Comparison of ENCODE assay signal across 11 cellular contexts in the genomic region with DNA sequence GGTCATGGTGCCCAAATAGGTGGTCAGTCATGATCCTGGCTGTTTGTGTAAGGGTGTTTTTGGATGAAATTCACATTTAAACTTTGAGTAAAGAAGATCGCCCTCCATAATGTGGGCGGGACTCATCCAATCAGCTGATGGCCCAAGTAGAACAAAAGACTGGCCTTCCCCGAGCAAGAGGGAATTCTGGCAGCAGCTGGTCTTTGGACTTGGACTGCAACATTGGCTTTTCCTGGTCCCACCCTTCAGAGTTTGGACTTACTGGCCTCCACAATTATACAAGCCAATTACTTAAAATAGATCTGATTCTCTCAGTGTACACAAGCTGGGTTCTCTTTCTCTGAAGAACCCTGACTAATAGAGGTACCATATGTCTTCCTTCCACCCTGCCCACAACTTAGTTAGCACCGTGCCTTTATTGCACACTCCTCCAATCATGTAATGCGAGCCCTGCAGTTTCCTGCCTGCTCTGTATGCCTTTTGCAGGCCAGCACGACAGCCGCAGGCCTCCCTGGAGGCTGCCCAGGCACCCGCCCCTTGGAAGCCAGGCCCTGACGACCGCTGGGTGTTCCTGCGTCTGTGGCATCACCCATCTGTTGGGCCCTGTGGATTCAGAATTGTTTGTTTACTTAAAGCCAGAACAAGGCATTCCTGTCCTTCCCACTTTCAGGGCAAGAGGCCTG. TPM values are rescaled to one million over a fixed set of nuclear protein-coding genes. Genes with fewer than 3 reads are reported as not detected.
DNase-seq lines count a peak whose midpoint lies in the region; ATAC-seq and TF ChIP-seq lines count a peak whose summit lies in the region.
"Had no signal": no experiment of that assay in that cellular context is flagged by ENCODE, and none has a peak within 500 bp of the region (broad histone marks: within the 10 kb centered on the region; RNA-seq: fewer than 3 reads in every experiment).

No MANE protein-coding gene starts in this region.

- intact Hi-C loops in ascending aorta (cut with DNase I) (loop anchor here (5.0 kb wide), 1 partner anchor 162 kb away; a partner anchor contains a TSS), left ventricle myocardium superior (cut with micrococcal nuclease) (no loop called here), sigmoid colon (cut with DNase I) (no loop called here)
- intact Hi-C loops in activated CD8-positive, alpha-beta T cell treated with anti-CD3 and anti-CD28 coated beads for 36 hours (cut with micrococcal nuclease): no loop called here

- H3K4me1 Mint-ChIP-seq in activated CD8-positive, alpha-beta T cell treated with anti-CD3 and anti-CD28 coated beads for 36 hours (ENCODE audit: low read depth): no peaks in the 10 kb centered on the region
- no peaks in the 10 kb centered on the region for H3K4me1 Mint-ChIP-seq in activated naive CD8-positive, alpha-beta T cell treated with anti-CD3 and anti-CD28 coated beads, Interleukin-2, amount 50 U/mL, for 24 hours

- H3K4me3 ChIP-seq in ascending aorta (no peak overlapping the region), sigmoid colon (no peak overlapping the region)

- no peak for TF ChIP-seq EP300 in sigmoid colon (IDR thresholded peaks at IDR 0.05)

- peak; percentile 77 for ATAC-seq in left ventricle myocardium superior
- no peak for ATAC-seq in activated CD8-positive, alpha-beta T cell treated with anti-CD3 and anti-CD28 coated beads for 36 hours
- ATAC-seq in activated naive CD8-positive, alpha-beta T cell treated with anti-CD3 and anti-CD28 coated beads, Interleukin-2, amount 50 U/mL, for 24 hours: no peak
- ATAC-seq in GM18861 (IDR thresholded peaks at IDR 0.05; ENCODE audit: unreplicated experiment): no peak
- ATAC-seq: stimulated activated naive CD8-positive, alpha-beta T cell treated with anti-CD3 and anti-CD28 coated beads, Interleukin-15, Interleukin-2, amounts not matched to agents 100 U/mL and 50 U/mL, for 24 hours had no signal

- TF ChIP-seq POLR2A in sigmoid colon (IDR thresholded peaks at IDR 0.05): no peak

- H3K4me3 Mint-ChIP-seq in activated CD8-positive, alpha-beta T cell treated with anti-CD3 and anti-CD28 coated beads for 36 hours: no peak overlapping the region
- H3K4me3 Mint-ChIP-seq in activated naive CD8-positive, alpha-beta T cell treated with anti-CD3 and anti-CD28 coated beads, Interleukin-2, amount 50 U/mL, for 24 hours: no peak overlapping the region
- H3K4me3 Mint-ChIP-seq: activated T-helper 1 cell treated with anti-CD3 and anti-CD28 coated beads, Interleukin-12 subunit alpha, Interleukin-12 subunit beta, Interleukin-2, Interleukin-4 antibody, amounts not matched to agents 30 ng/mL and 10 ng/mL and 1 ng/mL, durations not matched to agents 14 hours and 24 hours and 36 hours had no signal

- no peaks in the 10 kb centered on the region for H3K27me3 Mint-ChIP-seq in activated CD8-positive, alpha-beta T cell treated with anti-CD3 and anti-CD28 coated beads for 36 hours
- no peaks in the 10 kb centered on the region for H3K27me3 Mint-ChIP-seq in activated naive CD8-positive, alpha-beta T cell treated with anti-CD3 and anti-CD28 coated beads, Interleukin-2, amount 50 U/mL, for 24 hours

- no peaks in the 10 kb centered on the region for H3K36me3 Mint-ChIP-seq in activated CD8-positive, alpha-beta T cell treated with anti-CD3 and anti-CD28 coated beads for 36 hours (ENCODE audit: low read depth)
- no peaks in the 10 kb centered on the region for H3K36me3 Mint-ChIP-seq in activated naive CD8-positive, alpha-beta T cell treated with anti-CD3 and anti-CD28 coated beads, Interleukin-2, amount 50 U/mL, for 24 hours (ENCODE audit: low read depth)

- no peaks in the 10 kb centered on the region for H3K9me3 ChIP-seq in ascending aorta
- no peaks in the 10 kb centered on the region for H3K9me3 ChIP-seq in sigmoid colon

- H3K36me3 ChIP-seq in ascending aorta: no peaks in the 10 kb centered on the region
- no peaks in the 10 kb centered on the region for H3K36me3 ChIP-seq in sigmoid colon

- TF ChIP-seq CTCF in ascending aorta (IDR thresholded peaks at IDR 0.05): no peak
- TF ChIP-seq CTCF in sigmoid colon (IDR thresholded peaks at IDR 0.05): no peak
- TF ChIP-seq CTCF in activated CD8-positive, alpha-beta T cell treated with anti-CD3 and anti-CD28 coated beads for 36 hours (IDR thresholded peaks at IDR 0.05): no peak
- no peak for TF ChIP-seq CTCF in RWPE1 (conservative IDR thresholded peaks at IDR 0.05; ENCODE audit: low read depth)

- H3K27ac ChIP-seq in ascending aorta (peak overlapping the region; percentile 81 to 91), sigmoid colon (peak overlapping the region; percentile 70 to 83 (median 79)), RWPE1 (no peak overlapping the region)

- WGBS in sigmoid colon, 2 donors: 24 to 53% methylated on average over 11 of the region's 11 CpGs

- no peaks in the 10 kb centered on the region for H3K27me3 ChIP-seq in ascending aorta
- no peaks in the 10 kb centered on the region for H3K27me3 ChIP-seq in sigmoid colon

- peaks cover 0 to 46% of the 10 kb centered on the region in 2 donors for H3K4me1 ChIP-seq in ascending aorta
- peaks cover 0 to 48% (median 40%) of the 10 kb centered on the region in 4 donors for H3K4me1 ChIP-seq in sigmoid colon

- POLR2A ChIA-PET in activated CD8-positive, alpha-beta T cell treated with anti-CD3 and anti-CD28 coated beads for 36 hours (lab: Charles Lee): no interaction called here
- POLR2A ChIA-PET in RWPE1 (lab: Yijun Ruan, JAX; ENCODE audit: low non-redundant PET): no interaction called here

- peaks cover 2% of the 10 kb centered on the region for H3K9me3 Mint-ChIP-seq in activated CD8-positive, alpha-beta T cell treated with anti-CD3 and anti-CD28 coated beads for 36 hours
- H3K9me3 Mint-ChIP-seq in activated naive CD8-positive, alpha-beta T cell treated with anti-CD3 and anti-CD28 coated beads, Interleukin-2, amount 50 U/mL, for 24 hours: no peaks in the 10 kb centered on the region
- H3K9me3 Mint-ChIP-seq: activated T-helper 1 cell treated with anti-CD3 and anti-CD28 coated beads, Interleukin-12 subunit alpha, Interleukin-12 subunit beta, Interleukin-2, Interleukin-4 antibody, amounts not matched to agents 30 ng/mL and 10 ng/mL and 1 ng/mL, durations not matched to agents 14 hours and 24 hours and 36 hours had no signal

- H3K27ac Mint-ChIP-seq in activated CD8-positive, alpha-beta T cell treated with anti-CD3 and anti-CD28 coated beads for 36 hours: no peak overlapping the region
- no peak overlapping the region for H3K27ac Mint-ChIP-seq in activated naive CD8-positive, alpha-beta T cell treated with anti-CD3 and anti-CD28 coated beads, Interleukin-2, amount 50 U/mL, for 24 hours
- H3K27ac Mint-ChIP-seq: activated T-helper 1 cell treated with anti-CD3 and anti-CD28 coated beads, Interleukin-12 subunit alpha, Interleukin-12 subunit beta, Interleukin-2, Interleukin-4 antibody, amounts not matched to agents 30 ng/mL and 10 ng/mL and 1 ng/mL, durations not matched to agents 14 hours and 24 hours and 36 hours had no signal

- CTCF ChIA-PET in activated CD8-positive, alpha-beta T cell treated with anti-CD3 and anti-CD28 coated beads for 36 hours (lab: Charles Lee): interaction anchor here (1.3 to 2.9 kb wide), 2 partner anchors 11 to 68 kb away, joined by 5 to 24 read pairs; a partner anchor contains a TSS
- CTCF ChIA-PET in RWPE1 (lab: Yijun Ruan, JAX): interaction anchor here (0.6 kb wide), 1 partner anchor 770 kb away, joined by 3 read pairs; no protein-coding TSS in a partner anchor

- DNase-seq in Daoy (ENCODE audit: low read depth): peak; percentile 95
- peak in 1 of 2 donors; percentile 88 for DNase-seq in ascending aorta (ENCODE audit: low spot score in 2 of 2)
- peak; percentile 85 for DNase-seq in left ventricle myocardium superior
- DNase-seq in sigmoid colon: peak; percentile 92
- no peak for DNase-seq in activated CD8-positive, alpha-beta T cell treated with anti-CD3 and anti-CD28 coated beads for 36 hours
- DNase-seq in activated naive CD8-positive, alpha-beta T cell treated with anti-CD3 and anti-CD28 coated beads, Interleukin-2, amount 50 U/mL, for 24 hours: no peak
- no peak for DNase-seq in RWPE1 (ENCODE audit: low spot score)
- DNase-seq: NCI-H774; stimulated activated naive CD8-positive, alpha-beta T cell treated with anti-CD3 and anti-CD28 coated beads, Interleukin-15, Interleukin-2, amounts not matched to agents 100 U/mL and 50 U/mL, for 24 hours had no signal

RNA-seq across cellular contexts. Expression of a gene that starts 1.2 kb away (rescaled TPM):
- 0.06 TPM in 1 of 2 replicates, not detected in the other for total RNA-seq in Daoy (2014; rRNA removed; shearing (Covaris generic))
- 51.8 TPM for total RNA-seq in ascending aorta
- 50.2 TPM for total RNA-seq in left ventricle myocardium superior
- 10 to 100 TPM in 3 of 4 donors, 1 to 10 TPM in 1; 5.9 to 39.6 (median 21.9) TPM for total RNA-seq in sigmoid colon
- 1 to 10 TPM; 3.7 to 9.6 (median 4.1) TPM for polyA plus RNA-seq in sigmoid colon
- not detected for total RNA-seq in activated CD8-positive, alpha-beta T cell treated with anti-CD3 and anti-CD28 coated beads for 36 hours

RNA-seq across cellular contexts. Expression of a gene that starts 20.5 kb away (rescaled TPM):
- total RNA-seq in Daoy (2014; rRNA removed; shearing (Covaris generic)): 10.3 and 12.1 TPM in 2 replicates
- total RNA-seq in ascending aorta: 6.0 TPM
- total RNA-seq in left ventricle myocardium superior: 4.9 TPM
- total RNA-seq in sigmoid colon: 10 to 100 TPM in 2 of 4 donors, 1 to 10 TPM in 2; 9.4 to 26.3 (median 16.0) TPM
- 1 to 10 TPM; 1.2 to 2.3 (median 1.8) TPM for polyA plus RNA-seq in sigmoid colon
- total RNA-seq in activated CD8-positive, alpha-beta T cell treated with anti-CD3 and anti-CD28 coated beads for 36 hours: 1 to 10 TPM; 1.3 to 1.7 TPM

Comparison
In these comparisons a context has a peak if more than half of its experiments do, and no peak if none do; other contexts are left out.
1. DNase-seq: peak in Daoy (single experiment), left ventricle myocardium superior (single experiment) and sigmoid colon (single experiment); none in activated CD8-positive, alpha-beta T cell treated with anti-CD3 and anti-CD28 coated beads for 36 hours (single experiment), activated naive CD8-positive, alpha-beta T cell treated with anti-CD3 and anti-CD28 coated beads, Interleukin-2, amount 50 U/mL, for 24 hours (single experiment) and RWPE1 (single experiment).